ENCODE assay signal across 1 cellular context in genomic region chr9:130659699-130660248, GRCh38.
TF ChIP-seq lines count a peak whose summit lies in the region.

No MANE protein-coding gene starts in this region.

TF ChIP-seq in HepG2, 621 proteins besides CTCF, POLR2A, EP300 and RAD21:
- no peak for TF ChIP-seq SP5 (CRISPR knock-in tag; IDR thresholded peaks at IDR 0.05; ENCODE audit: borderline replicate concordance, low read depth)
- TF ChIP-seq HNRNPK (IDR thresholded peaks at IDR 0.05; ENCODE audit: low read depth, low read length, poor library complexity, severe bottlenecking): peak; percentile 62
